Comparison of ENCODE assay signal across 8 cellular contexts in genomic region chr21:33894736-33895288, GRCh38. TPM values are rescaled to one million over a fixed set of nuclear protein-coding genes. Genes with fewer than 3 reads are reported as not detected.
DNase-seq lines count a peak whose midpoint lies in the region; ATAC-seq and TF ChIP-seq lines count a peak whose summit lies in the region.

No MANE protein-coding gene starts in this region.

- TF ChIP-seq CTCF in 22Rv1 (IDR thresholded peaks at IDR 0.05), result peak; percentile 76
- peak; percentile 96 for TF ChIP-seq CTCF in kidney epithelial cell (IDR thresholded peaks at IDR 0.05; ENCODE audit: insufficient read depth, low read length, poor library complexity, severe bottlenecking)

- ATAC-seq in GM18868 (IDR thresholded peaks at IDR 0.05; ENCODE audit: unreplicated experiment) (peak; percentile 68), HG03442 (IDR thresholded peaks at IDR 0.05; ENCODE audit: unreplicated experiment) (no peak)

- H3K36me3 ChIP-seq in kidney epithelial cell (ENCODE audit: control insufficient read depth, insufficient read depth, low read length), result no peaks in the 10 kb centered on the region

- peak overlapping the region; percentile 18 for H3K4me3 ChIP-seq in kidney epithelial cell (ENCODE audit: low read depth, low read length)

- DNase-seq in NCI-H2196 (lab: John Stamatoyannopoulos, UW; ENCODE audit: unreplicated experiment) (peak; percentile 70), kidney epithelial cell (ENCODE audit: low read depth) (peak; percentile 62)
- DNase-seq in activated CD4-positive, CD25-positive, alpha-beta regulatory T cell (lab: John Stamatoyannopoulos, UW), result peak in 3 of 4 experiments; percentile 16 to 19 (median 18)
- peak; percentile 20 for DNase-seq in central memory CD4-positive, alpha-beta T cell
- DNase-seq in stimulated activated CD4-positive, alpha-beta T cell treated with anti-CD3 and anti-CD28 coated beads, Interleukin-15, amount 100 ng/mL, for 1 hour (ENCODE audit: low read depth in 1 of 2, low spot score in 1 of 2), result peak; percentile 19 to 57

- H3K27ac ChIP-seq in 22Rv1, result no peak overlapping the region

- no peaks in the 10 kb centered on the region for H3K27me3 ChIP-seq in kidney epithelial cell (ENCODE audit: control insufficient read depth, insufficient read depth, low read length)

RNA-seq across cellular contexts. Expression of gene ATP5PO, which starts 20.8 kb away (rescaled TPM):
- total RNA-seq in kidney epithelial cell, result 242 and 286 TPM in 2 replicates

Comparison
In these comparisons a context has a peak if more than half of its experiments do, and no peak if none do; other contexts are left out.
1. DNase-seq: peak in every context shown above with its lines; median percentile 70 in NCI-H2196; 62 in kidney epithelial cell; 38 in stimulated activated CD4-positive, alpha-beta T cell treated with anti-CD3 and anti-CD28 coated beads, Interleukin-15, amount 100 ng/mL, for 1 hour; 20 in central memory CD4-positive, alpha-beta T cell; 18 in activated CD4-positive, CD25-positive, alpha-beta regulatory T cell.